Comparison of ENCODE assay signal across 10 cellular contexts in the genomic region with DNA sequence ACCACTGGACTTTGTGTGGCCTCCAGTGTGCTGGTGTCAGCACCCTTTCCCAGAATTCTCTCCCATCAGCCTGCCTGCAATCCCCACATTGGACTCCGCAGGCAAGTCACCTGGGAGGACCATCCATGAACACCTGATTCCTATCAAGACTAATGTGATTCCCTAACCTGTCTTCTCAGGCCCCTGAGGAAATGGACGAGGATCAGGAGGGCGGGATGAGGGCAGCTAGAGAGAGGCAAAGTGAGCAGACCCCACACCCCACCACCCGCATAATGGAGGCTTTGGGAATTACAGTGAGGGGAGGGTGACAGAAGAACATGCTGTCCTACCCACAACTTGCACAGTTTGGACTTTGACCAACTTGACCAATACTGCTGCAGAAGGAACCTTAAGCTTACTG.
"Had no signal": no experiment of that assay in that cellular context is flagged by ENCODE, and none has a peak within 500 bp of the region (broad histone marks: within the 10 kb centered on the region; RNA-seq: fewer than 3 reads in every experiment).

No MANE protein-coding gene starts in this region.

- H2AFZ ChIP-seq: GM23248, GM23338 had no signal

- DNase-seq: GM23248, GOT3, H7, H9, HCEC 1CT, HFFc6 had no signal

- H3K4me3 ChIP-seq: GM23248, GM23338, HAP-1 had no signal

- H3K9me3 ChIP-seq: HAP-1 had no signal

- H3K4me2 ChIP-seq: GM23338 had no signal

- H3K4me1 ChIP-seq: HAP-1 had no signal

- H3K36me3 ChIP-seq: HAP-1 had no signal

- ATAC-seq: GM23338, HCT116 had no signal

- FAIRE-seq: H54 had no signal

- H3K9ac ChIP-seq: GM23248 had no signal

- H3K27ac ChIP-seq: GM23248 had no signal
